2 cellular contexts compared by ENCODE assay signal in the genomic region with DNA sequence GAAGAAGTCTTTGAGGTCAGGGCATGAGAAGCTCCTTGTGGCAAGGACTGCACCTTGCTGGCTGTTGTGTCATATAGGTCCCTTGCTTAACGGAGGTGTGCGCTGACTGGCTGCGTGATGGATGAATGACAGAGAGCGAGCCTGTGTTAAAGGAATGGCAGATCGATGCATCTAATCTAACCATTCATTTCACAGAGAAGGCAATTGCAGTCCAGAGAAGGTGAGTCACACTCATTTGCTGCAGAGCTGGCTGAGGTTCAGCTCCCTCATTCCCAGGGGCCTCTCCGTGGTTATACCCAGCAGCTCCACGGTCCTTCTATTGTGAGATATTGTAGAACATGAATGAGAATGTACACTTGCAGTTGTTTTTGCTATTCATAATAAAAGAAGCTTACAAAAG.
TF ChIP-seq lines count a peak whose summit lies in the region.

No MANE protein-coding gene starts in this region.

TF ChIP-seq in SK-N-SH treated with all-trans-retinoic acid at 6 μM for 48 hours, 23 proteins besides CTCF, POLR2A, EP300 and RAD21 (continued from another document):
- TF ChIP-seq PPARA (CRISPR knock-in tag; IDR thresholded peaks at IDR 0.05; ENCODE audit: borderline replicate concordance): no peak
- TF ChIP-seq, protein P1, sequence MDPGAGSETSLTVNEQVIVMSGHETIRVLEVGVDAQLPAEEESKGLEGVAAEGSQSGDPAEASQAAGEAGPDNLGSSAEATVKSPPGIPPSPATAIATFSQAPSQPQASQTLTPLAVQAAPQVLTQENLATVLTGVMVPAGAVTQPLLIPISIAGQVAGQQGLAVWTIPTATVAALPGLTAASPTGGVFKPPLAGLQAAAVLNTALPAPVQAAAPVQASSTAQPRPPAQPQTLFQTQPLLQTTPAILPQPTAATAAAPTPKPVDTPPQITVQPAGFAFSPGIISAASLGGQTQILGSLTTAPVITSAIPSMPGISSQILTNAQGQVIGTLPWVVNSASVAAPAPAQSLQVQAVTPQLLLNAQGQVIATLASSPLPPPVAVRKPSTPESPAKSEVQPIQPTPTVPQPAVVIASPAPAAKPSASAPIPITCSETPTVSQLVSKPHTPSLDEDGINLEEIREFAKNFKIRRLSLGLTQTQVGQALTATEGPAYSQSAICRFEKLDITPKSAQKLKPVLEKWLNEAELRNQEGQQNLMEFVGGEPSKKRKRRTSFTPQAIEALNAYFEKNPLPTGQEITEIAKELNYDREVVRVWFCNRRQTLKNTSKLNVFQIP (CRISPR knock-in tag; IDR thresholded peaks at IDR 0.05; ENCODE audit: borderline replicate concordance, low read depth): no peak
- TF ChIP-seq, protein P2, sequence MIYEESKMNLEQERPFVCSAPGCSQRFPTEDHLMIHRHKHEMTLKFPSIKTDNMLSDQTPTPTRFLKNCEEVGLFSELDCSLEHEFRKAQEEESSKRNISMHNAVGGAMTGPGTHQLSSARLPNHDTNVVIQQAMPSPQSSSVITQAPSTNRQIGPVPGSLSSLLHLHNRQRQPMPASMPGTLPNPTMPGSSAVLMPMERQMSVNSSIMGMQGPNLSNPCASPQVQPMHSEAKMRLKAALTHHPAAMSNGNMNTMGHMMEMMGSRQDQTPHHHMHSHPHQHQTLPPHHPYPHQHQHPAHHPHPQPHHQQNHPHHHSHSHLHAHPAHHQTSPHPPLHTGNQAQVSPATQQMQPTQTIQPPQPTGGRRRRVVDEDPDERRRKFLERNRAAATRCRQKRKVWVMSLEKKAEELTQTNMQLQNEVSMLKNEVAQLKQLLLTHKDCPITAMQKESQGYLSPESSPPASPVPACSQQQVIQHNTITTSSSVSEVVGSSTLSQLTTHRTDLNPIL (CRISPR knock-in tag; IDR thresholded peaks at IDR 0.05; ENCODE audit: low read depth): no peak
- no peak for TF ChIP-seq CSDC2 (CRISPR knock-in tag; IDR thresholded peaks at IDR 0.05)
- TF ChIP-seq OSR1 (CRISPR knock-in tag; IDR thresholded peaks at IDR 0.05): no peak
- no peak for TF ChIP-seq GLIS3 (CRISPR knock-in tag; IDR thresholded peaks at IDR 0.05)
- TF ChIP-seq ZFP30 (CRISPR knock-in tag; IDR thresholded peaks at IDR 0.05): no peak
- TF ChIP-seq ZNF565 (CRISPR knock-in tag; conservative IDR thresholded peaks at IDR 0.05; ENCODE audit: low read depth): no peak
- TF ChIP-seq ARNTL (CRISPR knock-in tag; IDR thresholded peaks at IDR 0.05; ENCODE audit: borderline replicate concordance, low read depth): no peak
- no peak for TF ChIP-seq ZNF8 (CRISPR knock-in tag; IDR thresholded peaks at IDR 0.05)
- no peak for TF ChIP-seq TCF4 (CRISPR knock-in tag; IDR thresholded peaks at IDR 0.05; ENCODE audit: borderline replicate concordance)
- TF ChIP-seq SNAI2 (CRISPR knock-in tag; IDR thresholded peaks at IDR 0.05): no peak
- TF ChIP-seq BACH2 (CRISPR knock-in tag; IDR thresholded peaks at IDR 0.05; ENCODE audit: borderline replicate concordance): no peak
- TF ChIP-seq, protein P3, sequence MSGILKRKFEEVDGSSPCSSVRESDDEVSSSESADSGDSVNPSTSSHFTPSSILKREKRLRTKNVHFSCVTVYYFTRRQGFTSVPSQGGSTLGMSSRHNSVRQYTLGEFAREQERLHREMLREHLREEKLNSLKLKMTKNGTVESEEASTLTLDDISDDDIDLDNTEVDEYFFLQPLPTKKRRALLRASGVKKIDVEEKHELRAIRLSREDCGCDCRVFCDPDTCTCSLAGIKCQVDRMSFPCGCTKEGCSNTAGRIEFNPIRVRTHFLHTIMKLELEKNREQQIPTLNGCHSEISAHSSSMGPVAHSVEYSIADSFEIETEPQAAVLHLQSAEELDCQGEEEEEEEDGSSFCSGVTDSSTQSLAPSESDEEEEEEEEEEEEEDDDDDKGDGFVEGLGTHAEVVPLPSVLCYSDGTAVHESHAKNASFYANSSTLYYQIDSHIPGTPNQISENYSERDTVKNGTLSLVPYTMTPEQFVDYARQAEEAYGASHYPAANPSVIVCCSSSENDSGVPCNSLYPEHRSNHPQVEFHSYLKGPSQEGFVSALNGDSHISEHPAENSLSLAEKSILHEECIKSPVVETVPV (CRISPR knock-in tag; IDR thresholded peaks at IDR 0.05): no peak

TF ChIP-seq in SK-N-SH, 30 proteins besides CTCF, POLR2A, EP300 and RAD21 (continued from another document):
- TF ChIP-seq CHD2 (IDR thresholded peaks at IDR 0.05; ENCODE audit: low read length, partially characterized antibody) (no peak), TCF12 (IDR thresholded peaks at IDR 0.05) (no peak), MXI1 (IDR thresholded peaks at IDR 0.05; ENCODE audit: low read depth, low read length) (no peak), FOXM1 (IDR thresholded peaks at IDR 0.05; ENCODE audit: low read depth) (no peak), SIN3A (IDR thresholded peaks at IDR 0.05; ENCODE audit: borderline replicate concordance, low read depth, low read length) (no peak), TAF1 (IDR thresholded peaks at IDR 0.05; ENCODE audit: borderline replicate concordance, low read depth, low read length) (no peak), FOXJ3 (CRISPR knock-in tag; IDR thresholded peaks at IDR 0.05) (no peak), EZH2phosphoT487 (IDR thresholded peaks at IDR 0.05; ENCODE audit: borderline replicate concordance, low read depth) (no peak), GATA2 (CRISPR knock-in tag; IDR thresholded peaks at IDR 0.05) (no peak), JUND (IDR thresholded peaks at IDR 0.05) (no peak), RFX5 (IDR thresholded peaks at IDR 0.05; ENCODE audit: low read length) (no peak)
- TF ChIP-seq, protein P4, sequence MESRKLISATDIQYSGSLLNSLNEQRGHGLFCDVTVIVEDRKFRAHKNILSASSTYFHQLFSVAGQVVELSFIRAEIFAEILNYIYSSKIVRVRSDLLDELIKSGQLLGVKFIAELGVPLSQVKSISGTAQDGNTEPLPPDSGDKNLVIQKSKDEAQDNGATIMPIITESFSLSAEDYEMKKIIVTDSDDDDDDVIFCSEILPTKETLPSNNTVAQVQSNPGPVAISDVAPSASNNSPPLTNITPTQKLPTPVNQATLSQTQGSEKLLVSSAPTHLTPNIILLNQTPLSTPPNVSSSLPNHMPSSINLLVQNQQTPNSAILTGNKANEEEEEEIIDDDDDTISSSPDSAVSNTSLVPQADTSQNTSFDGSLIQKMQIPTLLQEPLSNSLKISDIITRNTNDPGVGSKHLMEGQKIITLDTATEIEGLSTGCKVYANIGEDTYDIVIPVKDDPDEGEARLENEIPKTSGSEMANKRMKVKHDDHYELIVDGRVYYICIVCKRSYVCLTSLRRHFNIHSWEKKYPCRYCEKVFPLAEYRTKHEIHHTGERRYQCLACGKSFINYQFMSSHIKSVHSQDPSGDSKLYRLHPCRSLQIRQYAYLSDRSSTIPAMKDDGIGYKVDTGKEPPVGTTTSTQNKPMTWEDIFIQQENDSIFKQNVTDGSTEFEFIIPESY (IDR thresholded peaks at IDR 0.05; ENCODE audit: borderline replicate concordance, low read depth): no peak
- TF ChIP-seq, protein P5, sequence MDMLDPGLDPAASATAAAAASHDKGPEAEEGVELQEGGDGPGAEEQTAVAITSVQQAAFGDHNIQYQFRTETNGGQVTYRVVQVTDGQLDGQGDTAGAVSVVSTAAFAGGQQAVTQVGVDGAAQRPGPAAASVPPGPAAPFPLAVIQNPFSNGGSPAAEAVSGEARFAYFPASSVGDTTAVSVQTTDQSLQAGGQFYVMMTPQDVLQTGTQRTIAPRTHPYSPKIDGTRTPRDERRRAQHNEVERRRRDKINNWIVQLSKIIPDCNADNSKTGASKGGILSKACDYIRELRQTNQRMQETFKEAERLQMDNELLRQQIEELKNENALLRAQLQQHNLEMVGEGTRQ (IDR thresholded peaks at IDR 0.05; ENCODE audit: borderline replicate concordance, low read depth, low read length): no peak
- TF ChIP-seq, protein P6, sequence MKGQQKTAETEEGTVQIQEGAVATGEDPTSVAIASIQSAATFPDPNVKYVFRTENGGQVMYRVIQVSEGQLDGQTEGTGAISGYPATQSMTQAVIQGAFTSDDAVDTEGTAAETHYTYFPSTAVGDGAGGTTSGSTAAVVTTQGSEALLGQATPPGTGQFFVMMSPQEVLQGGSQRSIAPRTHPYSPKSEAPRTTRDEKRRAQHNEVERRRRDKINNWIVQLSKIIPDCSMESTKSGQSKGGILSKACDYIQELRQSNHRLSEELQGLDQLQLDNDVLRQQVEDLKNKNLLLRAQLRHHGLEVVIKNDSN (IDR thresholded peaks at IDR 0.05; ENCODE audit: borderline replicate concordance, low read depth): no peak
